In the genomic region with DNA sequence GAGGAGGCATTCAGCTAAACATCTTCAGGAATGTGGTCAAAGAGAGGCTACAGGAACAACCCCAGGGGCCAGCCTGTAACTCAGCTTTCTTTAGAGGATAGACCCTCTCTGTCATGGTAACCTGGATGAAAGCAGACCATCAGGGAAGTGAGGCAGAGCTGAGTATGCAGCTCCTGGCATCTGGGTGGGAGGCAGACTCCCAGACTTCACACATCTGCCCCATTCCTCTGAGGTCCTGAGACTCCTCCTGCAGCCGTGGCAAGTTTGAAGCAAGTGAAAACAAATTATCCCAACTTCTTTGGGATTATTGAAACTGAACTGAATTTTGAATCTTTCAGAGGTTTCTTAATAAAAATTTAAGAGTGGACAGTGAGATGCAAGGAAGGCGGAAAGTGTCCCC, we compare ENCODE assay signal across 10 cellular contexts.
DNase-seq lines count a peak whose midpoint lies in the region; ATAC-seq and TF ChIP-seq lines count a peak whose summit lies in the region.
"Had no signal": no experiment of that assay in that cellular context is flagged by ENCODE, and none has a peak within 500 bp of the region (broad histone marks: within the 10 kb centered on the region; RNA-seq: fewer than 3 reads in every experiment).

No MANE protein-coding gene starts in this region.

- POLR2A ChIA-PET in OCI-LY7 (lab: Charles Lee) = interaction anchor here (0.6 to 3.4 kb wide), 10 partner anchors 10 to 736 kb away, joined by 3 to 27 read pairs (median 4); no protein-coding TSS in a partner anchor

- H3K4me1 ChIP-seq in OCI-LY7 (ENCODE audit: insufficient read depth, low read length, poor library complexity, severe bottlenecking) (peaks cover 41% of the 10 kb centered on the region), esophagus squamous epithelium (peaks cover 0 to 20% (median 4%) of the 10 kb centered on the region in 3 donors), psoas muscle (peaks cover 4% of the 10 kb centered on the region), upper lobe of right lung (peaks cover 27% of the 10 kb centered on the region)

- intact Hi-C loops in OCI-LY7 (cut with micrococcal nuclease; ENCODE audit: unreplicated experiment) (loop anchor here (1.0 kb wide), 6 partner anchors 88 to 289 kb away; partner anchors contain the start of gene KIAA0040), esophagus squamous epithelium (cut with DNase I) (loop anchor here (2.0 to 10.0 kb wide), 2 partner anchors 166 to 284 kb away; no protein-coding TSS in a partner anchor), psoas muscle (cut with DNase I) (loop anchor here (1.0 to 2.0 kb wide), 2 partner anchors 163 to 164 kb away; no protein-coding TSS in a partner anchor), upper lobe of right lung (cut with DNase I) (loop anchor here (5.0 kb wide), 1 partner anchor 166 kb away; no protein-coding TSS in a partner anchor)

- no peak for TF ChIP-seq POLR2A in esophagus squamous epithelium (IDR thresholded peaks at IDR 0.05)

- peaks cover 0 to 4% (median 0%) of the 10 kb centered on the region in 4 donors for H3K27me3 ChIP-seq in esophagus squamous epithelium
- no peaks in the 10 kb centered on the region for H3K27me3 ChIP-seq in psoas muscle (ENCODE audit: insufficient read depth in 3 of 3, low read length in 2 of 3)
- no peaks in the 10 kb centered on the region for H3K27me3 ChIP-seq in upper lobe of right lung
- H3K27me3 ChIP-seq: BLaER1 had no signal

- H3K36me3 ChIP-seq in OCI-LY7 (ENCODE audit: insufficient read depth, low read length) (no peaks in the 10 kb centered on the region), esophagus squamous epithelium (no peaks in the 10 kb centered on the region), psoas muscle (ENCODE audit: insufficient read depth in 1 of 2, low read depth in 1 of 2) (no peaks in the 10 kb centered on the region), upper lobe of right lung (no peaks in the 10 kb centered on the region)
- H3K36me3 ChIP-seq: BLaER1 had no signal

- H3K27ac ChIP-seq in OCI-LY7 (ENCODE audit: low read depth, low read length, poor library complexity, severe bottlenecking) (no peak overlapping the region), esophagus squamous epithelium (peak overlapping the region in 3 of 4 donors; percentile 23 to 48 (median 37)), psoas muscle (peak overlapping the region; percentile 30), upper lobe of right lung (peak overlapping the region; percentile 36)
- H3K27ac ChIP-seq: BLaER1 had no signal

- 53 to 92% methylated on average over 1 to 2 of the region's 2 CpGs for WGBS in esophagus squamous epithelium, 2 donors
- WGBS in psoas muscle, 3 donors = 66 to 94% (median 77%) methylated on average over 2 of the region's 2 CpGs

- no peaks in the 10 kb centered on the region for H3K9me2 ChIP-seq in OCI-LY7 (ENCODE audit: insufficient read depth, low read length)

- CTCF ChIA-PET in OCI-LY7 (lab: Charles Lee; ENCODE audit: unreplicated experiment) = interaction anchor here (0.5 to 3.0 kb wide), 11 partner anchors 92 to 168 kb away, joined by 3 to 30 read pairs (median 3); partner anchors contain the start of gene KIAA0040

- BruUV-seq in OCI-LY7 (replicated peaks; lab: Mats Ljungman, UMichigan) = no TSS peak

- TF ChIP-seq CTCF in OCI-LY7 (conservative IDR thresholded peaks at IDR 0.05; ENCODE audit: low read length) (no peak), esophagus squamous epithelium (IDR thresholded peaks at IDR 0.05) (no peak), psoas muscle (IDR thresholded peaks at IDR 0.05) (no peak), upper lobe of right lung (IDR thresholded peaks at IDR 0.05) (no peak)

- H2AFZ ChIP-seq in OCI-LY7 (ENCODE audit: low read length) = peak overlapping the region; percentile 84; the same call in 1 of the 2 replicates

- no peak for DNase-seq in OCI-LY7 (ENCODE audit: low spot score)
- DNase-seq in esophagus squamous epithelium (lab: John Stamatoyannopoulos, UW) = no peak
- DNase-seq in psoas muscle = no peak
- no peak for DNase-seq in upper lobe of right lung
- no peak for DNase-seq in NCI-H187 treated with DMSO at 0.1 percent for 48 hours (lab: John Stamatoyannopoulos, UW)
- DNase-seq in NCI-H1417 (lab: John Stamatoyannopoulos, UW) = no peak
- DNase-seq in 8988T = no peak
- DNase-seq: NCI-H2029 treated with DMSO at 0.1 percent for 48 hours, NCI-H510A treated with DMSO at 0.1 percent for 48 hours had no signal

- no peak overlapping the region for H3K4me2 ChIP-seq in OCI-LY7 (ENCODE audit: low read length)
- H3K4me2 ChIP-seq: BLaER1 had no signal

- H3K9me3 ChIP-seq in OCI-LY7 (ENCODE audit: low read length) (no peaks in the 10 kb centered on the region), esophagus squamous epithelium (no peaks in the 10 kb centered on the region), psoas muscle (no peaks in the 10 kb centered on the region), upper lobe of right lung (no peaks in the 10 kb centered on the region)
- H3K9me3 ChIP-seq: BLaER1 had no signal

- H4K20me1 ChIP-seq in OCI-LY7 (ENCODE audit: insufficient read depth, low read length) = no peaks in the 10 kb centered on the region
- H4K20me1 ChIP-seq: BLaER1 had no signal

- no peak overlapping the region for H3K4me3 ChIP-seq in OCI-LY7 (ENCODE audit: low read depth, low read length, poor library complexity, severe bottlenecking)
- H3K4me3 ChIP-seq in esophagus squamous epithelium = no peak overlapping the region
- no peak overlapping the region for H3K4me3 ChIP-seq in psoas muscle
- no peak overlapping the region for H3K4me3 ChIP-seq in upper lobe of right lung
- H3K4me3 ChIP-seq: BLaER1 had no signal

- H3K79me2 ChIP-seq in OCI-LY7 (ENCODE audit: insufficient read depth, low read depth, low read length) = no peaks in the 10 kb centered on the region

- ATAC-seq in psoas muscle = no peak
- ATAC-seq in upper lobe of right lung = no peak
